Comparison of ENCODE assay signal across 10 cellular contexts in the genomic region with DNA sequence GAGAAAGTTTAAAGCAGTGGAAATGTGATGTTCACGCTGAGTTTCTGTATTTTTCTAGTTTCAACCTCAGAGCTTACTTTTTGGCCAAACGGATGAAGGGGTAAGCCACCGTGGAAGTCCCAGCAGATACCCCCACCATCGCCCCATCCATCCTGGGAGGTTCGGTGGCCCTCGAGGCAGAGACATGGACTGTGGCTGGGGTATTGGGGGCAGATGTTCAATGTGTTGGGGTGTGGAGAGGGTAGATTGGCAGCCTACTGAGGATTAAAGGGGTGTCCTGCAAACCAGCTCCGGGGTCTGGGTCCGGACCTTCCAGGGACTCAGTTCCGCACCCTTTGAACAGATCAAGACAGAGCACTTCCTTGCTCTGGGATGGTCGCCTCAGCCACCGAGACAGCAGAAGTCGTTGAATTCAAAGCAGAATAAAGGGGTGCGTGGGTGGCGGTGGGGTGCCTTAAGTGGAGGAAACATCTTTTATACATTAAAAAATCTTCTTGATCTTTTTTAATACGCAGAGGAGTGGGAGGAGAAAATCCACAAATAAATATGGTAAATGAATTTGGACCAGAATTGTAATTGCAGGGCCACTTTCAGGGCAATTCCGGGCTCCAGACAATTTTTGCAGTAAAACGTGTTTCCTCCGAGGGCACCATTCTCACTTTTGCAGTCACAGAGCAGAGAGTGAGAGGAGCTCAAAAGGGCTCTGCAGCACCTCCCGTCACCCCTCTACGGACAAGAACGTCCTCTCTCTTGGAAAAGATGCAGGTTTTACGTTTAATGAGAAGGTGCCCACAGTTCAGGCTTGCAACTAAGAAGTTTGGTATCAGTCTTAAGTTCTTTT. TPM values are rescaled to one million over a fixed set of nuclear protein-coding genes. Genes with fewer than 3 reads are reported as not detected.
DNase-seq lines count a peak whose midpoint lies in the region; ATAC-seq, FAIRE-seq and TF ChIP-seq lines count a peak whose summit lies in the region.
"Had no signal": no experiment of that assay in that cellular context is flagged by ENCODE, and none has a peak within 500 bp of the region (broad histone marks: within the 10 kb centered on the region; RNA-seq: fewer than 3 reads in every experiment).

No MANE protein-coding gene starts in this region.

- CTCF ChIA-PET in GM12878 (lab: Yijun Ruan, JAX), result interaction anchor here (0.8 to 1.9 kb wide), 4 partner anchors 13 to 165 kb away, joined by 3 to 6 read pairs (median 4); no protein-coding TSS in a partner anchor

- peak overlapping the region; percentile 5 for H3K4me2 ChIP-seq in GM12878 (ENCODE audit: control insufficient read depth, insufficient read depth)

- no peak for TF ChIP-seq RAD21 in GM12878 (IDR thresholded peaks at IDR 0.05; ENCODE audit: insufficient read depth, low read depth, low read length)

- in situ Hi-C loops in GM12878 (cut with MboI), result loop anchor here (5.0 kb wide), 1 partner anchor 37 kb away; no protein-coding TSS in a partner anchor

- no peak for TF ChIP-seq EP300 in GM12878 (IDR thresholded peaks at IDR 0.05; ENCODE audit: borderline replicate concordance in 1 of 2, control insufficient read depth in 1 of 2, low read depth in 2 of 2, low read length in 2 of 2)

- RAD21 ChIA-PET in GM12878 (lab: Charles Lee; ENCODE audit: unreplicated experiment), result interaction anchor here (0.8 to 2.1 kb wide), 3 partner anchors 8 to 165 kb away, joined by 3 to 5 read pairs (median 5); a partner anchor contains a TSS

- no peak for DNase-seq in GM12891 (ENCODE audit: insufficient read length, low spot score)
- DNase-seq in GM12878 (ENCODE audit: low read depth, low spot score), result no peak
- DNase-seq in stimulated activated CD4-positive, alpha-beta T cell treated with anti-CD3 and anti-CD28 coated beads, Interleukin-15, amount 100 ng/mL, for 24 hours, result no peak
- DNase-seq in NCI-H187 treated with DMSO at 0.1 percent for 48 hours (lab: John Stamatoyannopoulos, UW), result no peak
- DNase-seq in HTR-8/SVneo (ENCODE audit: insufficient read length, low spot score), result no peak
- no peak for DNase-seq in Ammon's horn (ENCODE audit: low spot score)
- DNase-seq: amniotic stem cell had no signal

- H3K27me3 ChIP-seq in ACC112 (ENCODE audit: insufficient read depth, low read length) (peaks cover 95% of the 10 kb centered on the region), GM12878 (replicated peaks in 1 of 2; ENCODE audit: control insufficient read depth in 2 of 2, insufficient read depth in 2 of 2, low read length in 1 of 2) (peaks cover 24 to 42% of the 10 kb centered on the region in 2 experiments)

- H2AFZ ChIP-seq in ACC112 (ENCODE audit: low read length, unreplicated experiment) (no peak overlapping the region), GM12878 (ENCODE audit: control insufficient read depth, low read depth, low read length) (no peak overlapping the region)

- H3K4me1 ChIP-seq in ACC112 (ENCODE audit: control insufficient read depth, insufficient read depth, low read length, unreplicated experiment) (peaks cover 8% of the 10 kb centered on the region), GM12878 (ENCODE audit: control insufficient read depth, insufficient read depth, low read length) (peaks cover 40% of the 10 kb centered on the region)

- no peaks in the 10 kb centered on the region for H4K20me1 ChIP-seq in GM12878 (ENCODE audit: control insufficient read depth, insufficient read depth)

- H3K79me2 ChIP-seq in ACC112 (ENCODE audit: control insufficient read depth, insufficient read depth, low read length, unreplicated experiment) (no peaks in the 10 kb centered on the region), GM12878 (ENCODE audit: control insufficient read depth, insufficient read depth, low read length) (no peaks in the 10 kb centered on the region)

- intact Hi-C loops in GM12878 (cut with micrococcal nuclease; ENCODE audit: unreplicated experiment), result loop anchor here (5.0 kb wide), 1 partner anchor 32 kb away; a partner anchor contains a TSS

- H3K36me3 ChIP-seq in ACC112 (ENCODE audit: insufficient read depth, low read length) (no peaks in the 10 kb centered on the region), GM12878 (ENCODE audit: control insufficient read depth in 2 of 2, insufficient read depth in 2 of 2, low read length in 1 of 2) (no peaks in the 10 kb centered on the region)

- H3K9ac ChIP-seq in GM12878 (ENCODE audit: control insufficient read depth, insufficient read depth, low read length), result no peak overlapping the region

- H3K27ac ChIP-seq in ACC112 (ENCODE audit: low read depth, low read length) (no peak overlapping the region), GM12878 (ENCODE audit: control insufficient read depth, insufficient read depth) (no peak overlapping the region)
- H3K27ac ChIP-seq: VCaP had no signal

- TF ChIP-seq CTCF in GM12878 (IDR thresholded peaks at IDR 0.05 in 2 of 3, conservative IDR thresholded peaks at IDR 0.05 in 1 of 3; ENCODE audit: control insufficient read depth in 2 of 3, extremely low read depth in 1 of 3, insufficient read depth in 1 of 3, low read depth in 3 of 3, low read length in 3 of 3), result no peak

- TF ChIP-seq POLR2A in GM12891 (IDR thresholded peaks at IDR 0.05; ENCODE audit: low read depth, low read length), result no peak
- no peak for TF ChIP-seq POLR2A in GM12878 (IDR thresholded peaks at IDR 0.05; ENCODE audit: low read depth, low read length)

- POLR2A ChIA-PET in GM12878 (lab: Charles Lee), result interaction anchor here (1.5 to 2.0 kb wide), 3 partner anchors 11 to 34 kb away, joined by 3 to 8 read pairs (median 5); a partner anchor contains a TSS

- H3K9me3 ChIP-seq in GM12878 (replicated peaks; ENCODE audit: control insufficient read depth, insufficient read depth, low read length), result no peaks in the 10 kb centered on the region; the same call in 2 of the 3 replicates

- peak overlapping the region; percentile 58; the same call in 1 of the 2 replicates for H3K4me3 ChIP-seq in ACC112 (ENCODE audit: low read depth, low read length)
- H3K4me3 ChIP-seq in GM12878, result peak overlapping the region; percentile 34; the same call in 1 of the 2 replicates

- SMC1A ChIA-PET in GM12878 (lab: Charles Lee; ENCODE audit: uncharacterized antibody, unreplicated experiment), result interaction anchor here (0.9 kb wide), 1 partner anchor 31 kb away, joined by 4 read pairs; no protein-coding TSS in a partner anchor

- 2% methylated on average over 22 of the region's 22 CpGs for WGBS in GM12878 (ENCODE audit: insufficient coverage, insufficient replicate concordance, low lambda C conversion rate, missing lambda C conversion rate)

- ATAC-seq in HG03460 (IDR thresholded peaks at IDR 0.05; ENCODE audit: unreplicated experiment) (peak; percentile 12), GM12878 (peak; percentile 6)

- no TSS peak for BruUV-seq in GM12878 (replicated peaks; lab: Mats Ljungman, UMichigan)

- FAIRE-seq in GM12891 (lab: Jason Lieb, UNC) (peak; percentile 47), GM12878 (lab: Jason Lieb, UNC) (no peak), HTR-8/SVneo (lab: Jason Lieb, UNC) (no peak)

RNA-seq across cellular contexts. Expression of a gene that starts 8.2 kb away (rescaled TPM):
- polyA plus RNA-seq in GM12891 (2012; ENCODE audit: low read depth, missing spikeins), result 2.8 TPM
- 3.7 and 4.0 TPM in 2 replicates for total RNA-seq in GM12878 (2013; cell fraction: nucleolus; rRNA removed)
- 1.6 and 1.9 TPM in 2 replicates for total RNA-seq in GM12878 (2014; rRNA removed)
- total RNA-seq in GM12878 (2014; rRNA removed; fragmentation: Illumina TruSeq; extraction: Trizol), result 1.5 and 1.9 TPM in 2 replicates
- total RNA-seq in GM12878 (2021), result 6.3 and 6.7 TPM in 2 replicates
- polyA plus RNA-seq in GM12878 (2011; ENCODE audit: low read depth), result 0.80 TPM
- 0.35 and 0.64 TPM in 2 replicates for polyA plus RNA-seq in GM12878 (2011; rRNA removed)
- polyA plus RNA-seq in GM12878 (2011; cell fraction: cytosol; rRNA removed), result 1.4 and 1.6 TPM in 2 replicates
- 2.8 and 6.6 TPM in 2 replicates for polyA plus RNA-seq in GM12878 (2011; cell fraction: nucleus; rRNA removed)
- 1.8 and 3.9 TPM in 2 replicates for polyA plus RNA-seq in GM12878 (2012)
- 0.57 and 1.2 TPM in 2 replicates for polyA plus RNA-seq in GM12878 (2014; fragmentation: Illumina TruSeq; extraction: Trizol)
- polyA plus RNA-seq in GM12878 (2014; fragmentation: Nextera tagmentation; extraction: Ambion mirVana), result under 1 TPM; 0.03 to 0.16 TPM
- 1.9 and 2.1 TPM in 2 replicates for polyA plus RNA-seq in GM12878 (2014; rRNA removed)
- polyA plus RNA-seq in GM12878 (2016; fragmentation: Nextera tagmentation; extraction: Ambion mirVana), result 1 to 10 TPM; 2.1 to 3.4 TPM
- polyA minus RNA-seq in GM12878 (2011; rRNA and poly(A)+ RNA removed), result 0.59 and 0.67 TPM in 2 replicates
- 1.2 TPM in 2 replicates for polyA minus RNA-seq in GM12878 (2011; cell fraction: cytosol; rRNA and poly(A)+ RNA removed)
- 0.48 and 0.86 TPM in 2 replicates for polyA minus RNA-seq in GM12878 (2011; cell fraction: nucleus; rRNA and poly(A)+ RNA removed)

RNA-seq across cellular contexts. Expression of a gene that starts 27.1 kb away (rescaled TPM):
- polyA plus RNA-seq in GM12891 (2012; ENCODE audit: low read depth, missing spikeins), result 0.47 TPM
- total RNA-seq in GM12878 (2013; cell fraction: nucleolus; rRNA removed), result 7.7 and 8.1 TPM in 2 replicates
- total RNA-seq in GM12878 (2014; rRNA removed), result 4.1 and 5.9 TPM in 2 replicates
- 3.4 and 3.5 TPM in 2 replicates for total RNA-seq in GM12878 (2014; rRNA removed; fragmentation: Illumina TruSeq; extraction: Trizol)
- 7.5 and 8.5 TPM in 2 replicates for total RNA-seq in GM12878 (2021)
- 0.35 TPM for polyA plus RNA-seq in GM12878 (2011; ENCODE audit: low read depth)
- 1.9 and 3.7 TPM in 2 replicates for polyA plus RNA-seq in GM12878 (2011; rRNA removed)
- 5.0 and 6.4 TPM in 2 replicates for polyA plus RNA-seq in GM12878 (2011; cell fraction: cytosol; rRNA removed)
- polyA plus RNA-seq in GM12878 (2011; cell fraction: nucleus; rRNA removed), result 8.9 and 13.7 TPM in 2 replicates
- polyA plus RNA-seq in GM12878 (2012), result 1.1 and 1.8 TPM in 2 replicates
- polyA plus RNA-seq in GM12878 (2014; fragmentation: Illumina TruSeq; extraction: Trizol), result 1.0 and 3.1 TPM in 2 replicates
- under 1 TPM; 0.35 to 0.44 TPM for polyA plus RNA-seq in GM12878 (2014; fragmentation: Nextera tagmentation; extraction: Ambion mirVana)
- polyA plus RNA-seq in GM12878 (2014; rRNA removed), result 4.7 and 6.2 TPM in 2 replicates
- polyA plus RNA-seq in GM12878 (2016; fragmentation: Nextera tagmentation; extraction: Ambion mirVana), result 1 to 10 TPM; 5.8 to 6.5 TPM
- polyA minus RNA-seq in GM12878 (2011; rRNA and poly(A)+ RNA removed), result 3.1 and 6.5 TPM in 2 replicates
- polyA minus RNA-seq in GM12878 (2011; cell fraction: cytosol; rRNA and poly(A)+ RNA removed), result 2.8 and 2.9 TPM in 2 replicates
- 3.7 and 7.4 TPM in 2 replicates for polyA minus RNA-seq in GM12878 (2011; cell fraction: nucleus; rRNA and poly(A)+ RNA removed)

RNA-seq across cellular contexts. Expression of a gene that starts 34.2 kb away (rescaled TPM):
- polyA plus RNA-seq in GM12891 (2012; ENCODE audit: low read depth, missing spikeins), result 17.1 TPM
- total RNA-seq in GM12878 (2013; cell fraction: nucleolus; rRNA removed), result 12.4 and 13.3 TPM in 2 replicates
- total RNA-seq in GM12878 (2014; rRNA removed) (14.5 and 15.5 TPM in 2 replicates), GM12878 (2014; rRNA removed; fragmentation: Illumina TruSeq; extraction: Trizol) (4.3 and 4.6 TPM in 2 replicates), GM12878 (2021) (23.1 and 24.6 TPM in 2 replicates)
- 3.0 TPM for polyA plus RNA-seq in GM12878 (2011; ENCODE audit: low read depth)
- polyA plus RNA-seq in GM12878 (2011; rRNA removed) (9.1 and 11.3 TPM in 2 replicates), GM12878 (2014; fragmentation: Illumina TruSeq; extraction: Trizol) (1.7 and 4.2 TPM in 2 replicates), GM12878 (2014; fragmentation: Nextera tagmentation; extraction: Ambion mirVana) (1 to 10 TPM in 1 of 2 experiments, under 1 TPM in 1; 0.69 to 1.2 TPM), GM12878 (2014; rRNA removed) (19.6 and 20.4 TPM in 2 replicates), GM12878 (2016; fragmentation: Nextera tagmentation; extraction: Ambion mirVana) (1 to 10 TPM; 1.6 to 1.8 TPM)
- polyA plus RNA-seq in GM12878 (2011; cell fraction: cytosol; rRNA removed), result 10.8 and 17.6 TPM in 2 replicates
- polyA plus RNA-seq in GM12878 (2011; cell fraction: nucleus; rRNA removed), result 40.0 and 48.6 TPM in 2 replicates
- 12.7 and 18.0 TPM in 2 replicates for polyA plus RNA-seq in GM12878 (2012)
- polyA minus RNA-seq in GM12878 (2011; rRNA and poly(A)+ RNA removed), result 5.6 and 15.7 TPM in 2 replicates
- polyA minus RNA-seq in GM12878 (2011; cell fraction: cytosol; rRNA and poly(A)+ RNA removed), result 13.2 and 17.0 TPM in 2 replicates
- polyA minus RNA-seq in GM12878 (2011; cell fraction: nucleus; rRNA and poly(A)+ RNA removed), result 11.6 and 17.4 TPM in 2 replicates
